ENCODE assay signal across 8 cellular contexts in genomic region chr9:91515074-91515687, GRCh38.
A peak's percentile ranks its signal among the peaks of the same experiment; 100 is the strongest.
DNase-seq lines count a peak whose midpoint lies in the region; ATAC-seq lines count a peak whose summit lies in the region.

No MANE protein-coding gene starts in this region.

- peak; percentile 15 for DNase-seq in activated T-cell treated with anti-CD3 and anti-CD28 coated beads for 48 hours (ENCODE audit: low read depth)
- no peak for DNase-seq in activated T-cell treated with anti-CD3 and anti-CD28 coated beads, Interleukin-2, amount 50 U/mL, for 1 hour
- DNase-seq in amygdala (lab: John Stamatoyannopoulos, UW) = peak in 38 of 56 donors; percentile 1 to 73 (median 18)
- DNase-seq in kidney tubule cell (ENCODE audit: low spot score) = peak; percentile 70
- DNase-seq in HuH-7.5 (ENCODE audit: low spot score) = no peak
- DNase-seq in NCI-H2029 (lab: John Stamatoyannopoulos, UW) = no peak

- ATAC-seq in HG03139 (IDR thresholded peaks at IDR 0.05; ENCODE audit: unreplicated experiment) (peak; percentile 67), GM18870 (IDR thresholded peaks at IDR 0.05; ENCODE audit: unreplicated experiment) (no peak)

Comparison
In these comparisons a context has a peak if more than half of its experiments do, and no peak if none do; other contexts are left out.
1. DNase-seq: peak in activated T-cell treated with anti-CD3 and anti-CD28 coated beads for 48 hours (single experiment), amygdala (38 of 56) and kidney tubule cell (single experiment); none in activated T-cell treated with anti-CD3 and anti-CD28 coated beads, Interleukin-2, amount 50 U/mL, for 1 hour (single experiment), HuH-7.5 (single experiment) and NCI-H2029 (single experiment).